22 cellular contexts compared by ENCODE assay signal in the genomic region with DNA sequence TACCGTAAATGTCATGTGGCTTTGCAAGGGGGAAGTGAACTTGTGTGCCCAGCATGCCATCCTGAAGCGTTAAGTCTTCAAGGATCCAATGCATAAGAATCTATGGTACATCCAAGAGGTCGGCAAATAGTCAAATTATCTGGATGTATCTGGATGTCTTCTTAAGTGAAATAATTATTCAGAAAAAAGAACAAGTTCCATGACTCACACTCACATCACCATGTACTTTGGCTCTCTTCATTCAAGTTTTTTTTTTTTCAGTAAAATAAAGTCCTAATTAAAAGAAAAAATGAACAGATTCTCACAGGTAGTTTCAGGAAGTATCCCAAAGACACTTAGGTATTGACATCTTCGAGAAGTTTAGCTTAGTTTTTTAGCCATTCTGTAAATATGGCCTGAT.
"Had no signal": no experiment of that assay in that cellular context is flagged by ENCODE, and none has a peak within 500 bp of the region (broad histone marks: within the 10 kb centered on the region; RNA-seq: fewer than 3 reads in every experiment).

No MANE protein-coding gene starts in this region.

- ATAC-seq: activated CD8-positive, alpha-beta T cell treated with anti-CD3 and anti-CD28 coated beads for 36 hours; activated naive CD8-positive, alpha-beta T cell treated with anti-CD3 and anti-CD28 coated beads, Interleukin-2, amount 50 U/mL, for 24 hours; activated T-cell treated with anti-CD3 and anti-CD28 coated beads, Interleukin-2, amount 50 U/mL, for 4 hours; activated T-helper 17 cell treated with anti-CD3 and anti-CD28 coated beads, Interleukin-2, amount 50 U/mL, for 72 hours; left lung; lower lobe of right lung; natural killer cell treated with Interleukin-12 subunit alpha and Interleukin-12 subunit beta and Interleukin-15 and Interleukin-18, amount 100 ng/mL, for 72 hours; right lobe of liver; T-helper 17 cell had no signal

- H3K4me1 ChIP-seq: breast epithelium, right lobe of liver had no signal

- H3K27ac ChIP-seq: breast epithelium, left lung, lower lobe of right lung, right lobe of liver, tibial nerve had no signal

- FAIRE-seq: colon, frontal cortex, islet of Langerhans had no signal

- DNase-seq: activated CD4-positive, alpha-beta T cell treated with anti-CD3 and anti-CD28 coated beads for 1 hour; activated CD4-positive, alpha-beta T cell treated with anti-CD3 and anti-CD28 coated beads, Interleukin-2, amount 10 ng/mL, durations not matched to agents 7 days and 5 days; activated CD8-positive, alpha-beta T cell treated with anti-CD3 and anti-CD28 coated beads for 36 hours; activated naive CD8-positive, alpha-beta T cell treated with anti-CD3 and anti-CD28 coated beads, Interleukin-2, amount 50 U/mL, for 24 hours; activated T-cell treated with anti-CD3 and anti-CD28 coated beads, Interleukin-2, amount 50 U/mL, for 4 hours; amygdala; effector CD8-positive, alpha-beta T cell; erythroblast; lower lobe of right lung; mesenchymal stem cell; right lobe of liver; stimulated activated CD4-positive, alpha-beta T cell treated with anti-CD3 and anti-CD28 coated beads, Interleukin-2, amount 100 ng/mL, for 48 hours; stimulated activated naive CD4-positive, alpha-beta T cell treated with Interleukin-2 at 50 U/mL for 16 hours; T-helper 17 cell had no signal

- H3K27me3 ChIP-seq: breast epithelium, left lung, right lobe of liver, tibial nerve had no signal

- H3K9me3 ChIP-seq: breast epithelium, left lung, lower lobe of right lung, right lobe of liver, tibial nerve had no signal

- H3K36me3 ChIP-seq: breast epithelium, left lung, lower lobe of right lung, right lobe of liver, tibial nerve had no signal

- H3K4me3 ChIP-seq: breast epithelium, left lung, lower lobe of right lung, right lobe of liver, tibial nerve had no signal
